ENCODE assay signal across 1 cellular context in genomic region chr6:170423814-170424633, GRCh38.
TF ChIP-seq lines count a peak whose summit lies in the region.

No MANE protein-coding gene starts in this region.

TF ChIP-seq in H1, 55 proteins besides CTCF, POLR2A, EP300 and RAD21:
- TF ChIP-seq JUN (IDR thresholded peaks at IDR 0.05; ENCODE audit: low read depth, low read length) = no peak
- TF ChIP-seq POLR2AphosphoS5 (IDR thresholded peaks at IDR 0.05; ENCODE audit: low read depth, low read length) = no peak
- no peak for TF ChIP-seq RFX5 (IDR thresholded peaks at IDR 0.05; ENCODE audit: borderline replicate concordance, low read depth, low read length)
- TF ChIP-seq, protein P1, sequence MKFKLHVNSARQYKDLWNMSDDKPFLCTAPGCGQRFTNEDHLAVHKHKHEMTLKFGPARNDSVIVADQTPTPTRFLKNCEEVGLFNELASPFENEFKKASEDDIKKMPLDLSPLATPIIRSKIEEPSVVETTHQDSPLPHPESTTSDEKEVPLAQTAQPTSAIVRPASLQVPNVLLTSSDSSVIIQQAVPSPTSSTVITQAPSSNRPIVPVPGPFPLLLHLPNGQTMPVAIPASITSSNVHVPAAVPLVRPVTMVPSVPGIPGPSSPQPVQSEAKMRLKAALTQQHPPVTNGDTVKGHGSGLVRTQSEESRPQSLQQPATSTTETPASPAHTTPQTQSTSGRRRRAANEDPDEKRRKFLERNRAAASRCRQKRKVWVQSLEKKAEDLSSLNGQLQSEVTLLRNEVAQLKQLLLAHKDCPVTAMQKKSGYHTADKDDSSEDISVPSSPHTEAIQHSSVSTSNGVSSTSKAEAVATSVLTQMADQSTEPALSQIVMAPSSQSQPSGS (IDR thresholded peaks at IDR 0.05; ENCODE audit: low read length) = no peak
- no peak for TF ChIP-seq MAX (IDR thresholded peaks at IDR 0.05)
- TF ChIP-seq GABPA (IDR thresholded peaks at IDR 0.05; ENCODE audit: borderline replicate concordance, insufficient read depth, low read length) = no peak
- TF ChIP-seq, protein P2, sequence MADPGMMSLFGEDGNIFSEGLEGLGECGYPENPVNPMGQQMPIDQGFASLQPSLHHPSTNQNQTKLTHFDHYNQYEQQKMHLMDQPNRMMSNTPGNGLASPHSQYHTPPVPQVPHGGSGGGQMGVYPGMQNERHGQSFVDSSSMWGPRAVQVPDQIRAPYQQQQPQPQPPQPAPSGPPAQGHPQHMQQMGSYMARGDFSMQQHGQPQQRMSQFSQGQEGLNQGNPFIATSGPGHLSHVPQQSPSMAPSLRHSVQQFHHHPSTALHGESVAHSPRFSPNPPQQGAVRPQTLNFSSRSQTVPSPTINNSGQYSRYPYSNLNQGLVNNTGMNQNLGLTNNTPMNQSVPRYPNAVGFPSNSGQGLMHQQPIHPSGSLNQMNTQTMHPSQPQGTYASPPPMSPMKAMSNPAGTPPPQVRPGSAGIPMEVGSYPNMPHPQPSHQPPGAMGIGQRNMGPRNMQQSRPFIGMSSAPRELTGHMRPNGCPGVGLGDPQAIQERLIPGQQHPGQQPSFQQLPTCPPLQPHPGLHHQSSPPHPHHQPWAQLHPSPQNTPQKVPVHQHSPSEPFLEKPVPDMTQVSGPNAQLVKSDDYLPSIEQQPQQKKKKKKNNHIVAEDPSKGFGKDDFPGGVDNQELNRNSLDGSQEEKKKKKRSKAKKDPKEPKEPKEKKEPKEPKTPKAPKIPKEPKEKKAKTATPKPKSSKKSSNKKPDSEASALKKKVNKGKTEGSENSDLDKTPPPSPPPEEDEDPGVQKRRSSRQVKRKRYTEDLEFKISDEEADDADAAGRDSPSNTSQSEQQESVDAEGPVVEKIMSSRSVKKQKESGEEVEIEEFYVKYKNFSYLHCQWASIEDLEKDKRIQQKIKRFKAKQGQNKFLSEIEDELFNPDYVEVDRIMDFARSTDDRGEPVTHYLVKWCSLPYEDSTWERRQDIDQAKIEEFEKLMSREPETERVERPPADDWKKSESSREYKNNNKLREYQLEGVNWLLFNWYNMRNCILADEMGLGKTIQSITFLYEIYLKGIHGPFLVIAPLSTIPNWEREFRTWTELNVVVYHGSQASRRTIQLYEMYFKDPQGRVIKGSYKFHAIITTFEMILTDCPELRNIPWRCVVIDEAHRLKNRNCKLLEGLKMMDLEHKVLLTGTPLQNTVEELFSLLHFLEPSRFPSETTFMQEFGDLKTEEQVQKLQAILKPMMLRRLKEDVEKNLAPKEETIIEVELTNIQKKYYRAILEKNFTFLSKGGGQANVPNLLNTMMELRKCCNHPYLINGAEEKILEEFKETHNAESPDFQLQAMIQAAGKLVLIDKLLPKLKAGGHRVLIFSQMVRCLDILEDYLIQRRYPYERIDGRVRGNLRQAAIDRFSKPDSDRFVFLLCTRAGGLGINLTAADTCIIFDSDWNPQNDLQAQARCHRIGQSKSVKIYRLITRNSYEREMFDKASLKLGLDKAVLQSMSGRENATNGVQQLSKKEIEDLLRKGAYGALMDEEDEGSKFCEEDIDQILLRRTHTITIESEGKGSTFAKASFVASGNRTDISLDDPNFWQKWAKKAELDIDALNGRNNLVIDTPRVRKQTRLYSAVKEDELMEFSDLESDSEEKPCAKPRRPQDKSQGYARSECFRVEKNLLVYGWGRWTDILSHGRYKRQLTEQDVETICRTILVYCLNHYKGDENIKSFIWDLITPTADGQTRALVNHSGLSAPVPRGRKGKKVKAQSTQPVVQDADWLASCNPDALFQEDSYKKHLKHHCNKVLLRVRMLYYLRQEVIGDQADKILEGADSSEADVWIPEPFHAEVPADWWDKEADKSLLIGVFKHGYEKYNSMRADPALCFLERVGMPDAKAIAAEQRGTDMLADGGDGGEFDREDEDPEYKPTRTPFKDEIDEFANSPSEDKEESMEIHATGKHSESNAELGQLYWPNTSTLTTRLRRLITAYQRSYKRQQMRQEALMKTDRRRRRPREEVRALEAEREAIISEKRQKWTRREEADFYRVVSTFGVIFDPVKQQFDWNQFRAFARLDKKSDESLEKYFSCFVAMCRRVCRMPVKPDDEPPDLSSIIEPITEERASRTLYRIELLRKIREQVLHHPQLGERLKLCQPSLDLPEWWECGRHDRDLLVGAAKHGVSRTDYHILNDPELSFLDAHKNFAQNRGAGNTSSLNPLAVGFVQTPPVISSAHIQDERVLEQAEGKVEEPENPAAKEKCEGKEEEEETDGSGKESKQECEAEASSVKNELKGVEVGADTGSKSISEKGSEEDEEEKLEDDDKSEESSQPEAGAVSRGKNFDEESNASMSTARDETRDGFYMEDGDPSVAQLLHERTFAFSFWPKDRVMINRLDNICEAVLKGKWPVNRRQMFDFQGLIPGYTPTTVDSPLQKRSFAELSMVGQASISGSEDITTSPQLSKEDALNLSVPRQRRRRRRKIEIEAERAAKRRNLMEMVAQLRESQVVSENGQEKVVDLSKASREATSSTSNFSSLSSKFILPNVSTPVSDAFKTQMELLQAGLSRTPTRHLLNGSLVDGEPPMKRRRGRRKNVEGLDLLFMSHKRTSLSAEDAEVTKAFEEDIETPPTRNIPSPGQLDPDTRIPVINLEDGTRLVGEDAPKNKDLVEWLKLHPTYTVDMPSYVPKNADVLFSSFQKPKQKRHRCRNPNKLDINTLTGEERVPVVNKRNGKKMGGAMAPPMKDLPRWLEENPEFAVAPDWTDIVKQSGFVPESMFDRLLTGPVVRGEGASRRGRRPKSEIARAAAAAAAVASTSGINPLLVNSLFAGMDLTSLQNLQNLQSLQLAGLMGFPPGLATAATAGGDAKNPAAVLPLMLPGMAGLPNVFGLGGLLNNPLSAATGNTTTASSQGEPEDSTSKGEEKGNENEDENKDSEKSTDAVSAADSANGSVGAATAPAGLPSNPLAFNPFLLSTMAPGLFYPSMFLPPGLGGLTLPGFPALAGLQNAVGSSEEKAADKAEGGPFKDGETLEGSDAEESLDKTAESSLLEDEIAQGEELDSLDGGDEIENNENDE (IDR thresholded peaks at IDR 0.05; ENCODE audit: insufficient replicate concordance, low read length) = no peak
- TF ChIP-seq PHF8 (conservative IDR thresholded peaks at IDR 0.05; ENCODE audit: low read depth, low read length) = no peak
- no peak for TF ChIP-seq KDM4A (IDR thresholded peaks at IDR 0.05; ENCODE audit: low read depth, low read length, severe bottlenecking)
- no peak for TF ChIP-seq SRF (IDR thresholded peaks at IDR 0.05; ENCODE audit: low read depth, low read length)
- no peak for TF ChIP-seq SP4 (IDR thresholded peaks at IDR 0.05; ENCODE audit: low read length)
- TF ChIP-seq CBX5 (IDR thresholded peaks at IDR 0.05; ENCODE audit: low read depth, low read length) = no peak
